ENCODE assay signal across 30 cellular contexts in genomic region chr17:76973040-76973439, GRCh38.
"Had no signal": no experiment of that assay in that cellular context is flagged by ENCODE, and none has a peak within 500 bp of the region (broad histone marks: within the 10 kb centered on the region; RNA-seq: fewer than 3 reads in every experiment).

No MANE protein-coding gene starts in this region.

- H3K27ac Mint-ChIP-seq: activated CD4-positive, alpha-beta memory T cell treated with anti-CD3 and anti-CD28 coated beads for 36 hours; activated CD4-positive, alpha-beta T cell treated with anti-CD3 and anti-CD28 coated beads for 36 hours; activated CD4-positive, alpha-beta T cell treated with anti-CD3 and anti-CD28 coated beads, Interleukin-2, amount 10 ng/mL, durations not matched to agents 24 days and 14 days; activated CD8-positive, alpha-beta memory T cell treated with anti-CD3 and anti-CD28 coated beads, Interleukin-2, amount 10 ng/mL, durations not matched to agents 7 days and 5 days; activated CD8-positive, alpha-beta T cell treated with anti-CD3 and anti-CD28 coated beads, Interleukin-2, amount 10 ng/mL, durations not matched to agents 7 days and 5 days; activated naive CD4-positive, alpha-beta T cell treated with anti-CD3 and anti-CD28 coated beads, Interleukin-2, amount 10 ng/mL, durations not matched to agents 7 days and 5 days; activated naive CD4-positive, alpha-beta T cell treated with anti-CD3 and anti-CD28 coated beads, Interleukin-2, amount 50 U/mL, for 72 hours; activated naive CD8-positive, alpha-beta T cell treated with anti-CD3 and anti-CD28 coated beads, Interleukin-2, amount 10 ng/mL, durations not matched to agents 7 days and 5 days; activated T-helper 1 cell treated with anti-CD3 and anti-CD28 coated beads, Interleukin-12 subunit alpha, Interleukin-12 subunit beta, Interleukin-2, Interleukin-4 antibody, amounts not matched to agents 30 ng/mL and 10 ng/mL and 1 ng/mL, durations not matched to agents 14 hours and 24 hours and 36 hours; dendritic cell treated with granulocyte-macrophage colony-stimulating factor and Interleukin-4, amounts not matched to agents 40 ng/mL and 50 ng/mL, for 4 days; endodermal cell had no signal

- H3K36me3 ChIP-seq: ascending aorta, breast epithelium, cardiac muscle cell had no signal

- H3K36me3 Mint-ChIP-seq: activated CD4-positive, alpha-beta memory T cell treated with anti-CD3 and anti-CD28 coated beads for 36 hours; activated CD8-positive, alpha-beta memory T cell treated with anti-CD3 and anti-CD28 coated beads, Interleukin-2, amount 10 ng/mL, durations not matched to agents 7 days and 5 days had no signal

- H3K27me3 ChIP-seq: cardiac muscle cell had no signal

- FAIRE-seq: frontal cortex had no signal

- ATAC-seq: activated CD4-positive, alpha-beta T cell treated with anti-CD3 and anti-CD28 coated beads for 36 hours; activated CD8-positive, alpha-beta memory T cell treated with anti-CD3 and anti-CD28 coated beads, Interleukin-2, amount 10 ng/mL, durations not matched to agents 7 days and 5 days; activated CD8-positive, alpha-beta T cell treated with anti-CD3 and anti-CD28 coated beads, Interleukin-2, amount 10 ng/mL, durations not matched to agents 7 days and 5 days; activated naive CD4-positive, alpha-beta T cell treated with anti-CD3 and anti-CD28 coated beads, Interleukin-2, amount 50 U/mL, for 72 hours; esophagus mucosa had no signal

- H3K27ac ChIP-seq: ascending aorta, breast epithelium, cardiac muscle cell, coronary artery, dorsolateral prefrontal cortex had no signal

- H3K4me3 Mint-ChIP-seq: activated CD4-positive, alpha-beta memory T cell treated with anti-CD3 and anti-CD28 coated beads for 36 hours; activated CD4-positive, alpha-beta T cell treated with anti-CD3 and anti-CD28 coated beads for 36 hours; activated CD4-positive, alpha-beta T cell treated with anti-CD3 and anti-CD28 coated beads, Interleukin-2, amount 10 ng/mL, durations not matched to agents 24 days and 14 days; activated CD8-positive, alpha-beta memory T cell treated with anti-CD3 and anti-CD28 coated beads, Interleukin-2, amount 10 ng/mL, durations not matched to agents 7 days and 5 days; activated CD8-positive, alpha-beta T cell treated with anti-CD3 and anti-CD28 coated beads, Interleukin-2, amount 10 ng/mL, durations not matched to agents 7 days and 5 days; activated naive CD4-positive, alpha-beta T cell treated with anti-CD3 and anti-CD28 coated beads, Interleukin-2, amount 10 ng/mL, durations not matched to agents 7 days and 5 days; activated naive CD8-positive, alpha-beta T cell treated with anti-CD3 and anti-CD28 coated beads, Interleukin-2, amount 10 ng/mL, durations not matched to agents 7 days and 5 days; activated T-helper 1 cell treated with anti-CD3 and anti-CD28 coated beads, Interleukin-12 subunit alpha, Interleukin-12 subunit beta, Interleukin-2, Interleukin-4 antibody, amounts not matched to agents 30 ng/mL and 10 ng/mL and 1 ng/mL, durations not matched to agents 14 hours and 24 hours and 36 hours; brain; central memory CD8-positive, alpha-beta T cell; dendritic cell treated with granulocyte-macrophage colony-stimulating factor and Interleukin-4, amounts not matched to agents 40 ng/mL and 50 ng/mL, for 4 days; endodermal cell had no signal

- H3K4me3 ChIP-seq: ascending aorta, breast epithelium, cardiac muscle cell, coronary artery, dorsolateral prefrontal cortex had no signal

- DNase-seq: activated CD4-positive, alpha-beta memory T cell treated with anti-CD3 and anti-CD28 coated beads for 36 hours; activated CD4-positive, alpha-beta T cell treated with anti-CD3 and anti-CD28 coated beads for 36 hours; activated CD4-positive, alpha-beta T cell treated with anti-CD3 and anti-CD28 coated beads, Interleukin-2, amount 10 ng/mL, durations not matched to agents 24 days and 14 days; activated CD4-positive, CD25-positive, alpha-beta regulatory T cell; activated CD4-positive, CD25-positive, alpha-beta regulatory T cell treated with anti-CD3 and anti-CD28 coated beads, Interleukin-2, amount 50 U/mL, for 72 hours; activated CD8-positive, alpha-beta memory T cell treated with anti-CD3 and anti-CD28 coated beads, Interleukin-2, amount 10 ng/mL, durations not matched to agents 7 days and 5 days; activated CD8-positive, alpha-beta memory T cell treated with anti-CD3 and anti-CD28 coated beads, Interleukin-2, amount 50 U/mL, for 4 hours; activated CD8-positive, alpha-beta T cell treated with anti-CD3 and anti-CD28 coated beads, Interleukin-2, amount 10 ng/mL, durations not matched to agents 7 days and 5 days; activated gamma-delta T cell; activated naive CD4-positive, alpha-beta T cell; activated naive CD4-positive, alpha-beta T cell treated with anti-CD3 and anti-CD28 coated beads, Interleukin-2, amount 10 ng/mL, durations not matched to agents 7 days and 5 days; activated naive CD8-positive, alpha-beta T cell treated with anti-CD3 and anti-CD28 coated beads, Interleukin-2, amount 10 ng/mL, durations not matched to agents 7 days and 5 days; activated T-cell treated with anti-CD3 and anti-CD28 coated beads, Interleukin-2, amount 50 U/mL, for 1 hour; activated T-cell treated with anti-CD3 and anti-CD28 coated beads, Interleukin-2, amount 50 U/mL, for 48 hours; dorsolateral prefrontal cortex; effector memory CD4-positive, alpha-beta T cell; endodermal cell; foreskin fibroblast; T-helper 2 cell had no signal
